In the genomic region with DNA sequence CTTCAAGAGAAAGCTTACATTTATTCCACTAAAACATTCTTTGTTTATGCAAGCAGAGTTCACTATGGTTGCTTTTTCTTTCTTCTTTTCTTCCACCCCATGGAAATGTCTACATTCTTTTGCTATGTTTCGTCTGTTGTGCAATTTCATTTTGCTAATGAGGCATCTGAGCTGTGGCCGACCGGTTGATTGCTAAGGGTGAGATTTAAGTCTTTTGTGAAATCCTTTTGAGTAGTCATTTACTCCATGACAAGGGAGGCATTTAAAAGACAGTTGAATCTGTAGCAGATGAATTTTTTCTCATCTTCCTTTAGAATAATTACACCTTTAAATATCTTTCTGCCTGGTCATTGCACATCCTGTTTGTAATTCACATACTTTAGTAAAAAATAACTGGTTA, we compare ENCODE assay signal across 13 cellular contexts.
DNase-seq lines count a peak whose midpoint lies in the region; ATAC-seq lines count a peak whose summit lies in the region.
"Had no signal": no experiment of that assay in that cellular context is flagged by ENCODE, and none has a peak within 500 bp of the region (broad histone marks: within the 10 kb centered on the region; RNA-seq: fewer than 3 reads in every experiment).

No MANE protein-coding gene starts in this region.

- H3K36me3 ChIP-seq in ACC112 (ENCODE audit: insufficient read depth, low read length) (no peaks in the 10 kb centered on the region), adipocyte (ENCODE audit: control insufficient read depth, insufficient read depth, low read length, severe bottlenecking) (no peaks in the 10 kb centered on the region)
- H3K36me3 ChIP-seq: BLaER1 treated with 17β-estradiol and CSF1 and Interleukin-3, amounts not matched to agents 10 nM and 100 nM had no signal

- H3K27me3 ChIP-seq in ACC112 (ENCODE audit: insufficient read depth, low read length) (no peaks in the 10 kb centered on the region), adipocyte (replicated peaks; ENCODE audit: control insufficient read depth, insufficient read depth, low read length) (no peaks in the 10 kb centered on the region)
- H3K27me3 ChIP-seq: BLaER1 treated with 17β-estradiol and CSF1 and Interleukin-3, amounts not matched to agents 10 nM and 100 nM had no signal

- no peak overlapping the region for H3K27ac Mint-ChIP-seq in activated naive CD4-positive, alpha-beta T cell treated with anti-CD3 and anti-CD28 coated beads, Interleukin-2, amount 50 U/mL, for 72 hours
- H3K27ac Mint-ChIP-seq: stimulated activated effector memory CD8-positive, alpha-beta T cell treated with anti-CD3 and anti-CD28 coated beads, Interleukin-12 subunit alpha, Interleukin-12 subunit beta, amount 100 ng/mL, for 72 hours had no signal

- no peaks in the 10 kb centered on the region for H3K79me2 ChIP-seq in ACC112 (ENCODE audit: control insufficient read depth, insufficient read depth, low read length, unreplicated experiment)

- peak; percentile 36 for DNase-seq in H4 (ENCODE audit: low spot score)
- peak; percentile 86 for DNase-seq in adipocyte (ENCODE audit: low read depth)
- DNase-seq in glomerular visceral epithelial cell (ENCODE audit: extremely low spot score), result peak; percentile 34
- no peak for DNase-seq in NCI-H2196 treated with DMSO at 0.1 percent for 48 hours (lab: John Stamatoyannopoulos, UW; ENCODE audit: unreplicated experiment)
- DNase-seq in putamen (ENCODE audit: low spot score), result no peak
- DNase-seq in activated naive CD4-positive, alpha-beta T cell treated with anti-CD3 and anti-CD28 coated beads, Interleukin-2, amount 50 U/mL, for 72 hours (ENCODE audit: low spot score in 2 of 2), result no peak
- no peak for DNase-seq in NCI-H2081 treated with DMSO at 0.1 percent for 48 hours (lab: John Stamatoyannopoulos, UW)
- DNase-seq: activated T-cell treated with anti-CD3 and anti-CD28 coated beads, Interleukin-2, amount 50 U/mL, for 48 hours; erythroblast had no signal

- H3K9me3 Mint-ChIP-seq in activated naive CD4-positive, alpha-beta T cell treated with anti-CD3 and anti-CD28 coated beads, Interleukin-2, amount 50 U/mL, for 72 hours, result no peaks in the 10 kb centered on the region
- H3K9me3 Mint-ChIP-seq: brain; stimulated activated effector memory CD8-positive, alpha-beta T cell treated with anti-CD3 and anti-CD28 coated beads, Interleukin-12 subunit alpha, Interleukin-12 subunit beta, amount 100 ng/mL, for 72 hours had no signal

- H3K4me3 ChIP-seq in ACC112 (ENCODE audit: low read depth, low read length) (peak overlapping the region; percentile 70), adipocyte (ENCODE audit: low read length) (peak overlapping the region; percentile 55)
- H3K4me3 ChIP-seq: BLaER1 treated with 17β-estradiol and CSF1 and Interleukin-3, amounts not matched to agents 10 nM and 100 nM had no signal

- H3K4me1 ChIP-seq in ACC112 (ENCODE audit: control insufficient read depth, insufficient read depth, low read length, unreplicated experiment), result peaks cover 55% of the 10 kb centered on the region
- peaks cover 34% of the 10 kb centered on the region for H3K4me1 ChIP-seq in adipocyte (ENCODE audit: control insufficient read depth, insufficient read depth, low read length)

- H3K36me3 Mint-ChIP-seq in activated naive CD4-positive, alpha-beta T cell treated with anti-CD3 and anti-CD28 coated beads, Interleukin-2, amount 50 U/mL, for 72 hours, result no peaks in the 10 kb centered on the region
- H3K36me3 Mint-ChIP-seq: brain; stimulated activated effector memory CD8-positive, alpha-beta T cell treated with anti-CD3 and anti-CD28 coated beads, Interleukin-12 subunit alpha, Interleukin-12 subunit beta, amount 100 ng/mL, for 72 hours had no signal

- H3K9ac ChIP-seq in adipocyte (ENCODE audit: low read length), result peak overlapping the region; percentile 43
- H3K9ac ChIP-seq: BLaER1 treated with 17β-estradiol and CSF1 and Interleukin-3, amounts not matched to agents 10 nM and 100 nM had no signal

- H3K9me3 ChIP-seq in adipocyte (ENCODE audit: control insufficient read depth, low read length), result no peaks in the 10 kb centered on the region

- no peak for ATAC-seq in activated naive CD4-positive, alpha-beta T cell treated with anti-CD3 and anti-CD28 coated beads, Interleukin-2, amount 50 U/mL, for 72 hours
- ATAC-seq: stimulated activated effector memory CD8-positive, alpha-beta T cell treated with anti-CD3 and anti-CD28 coated beads, Interleukin-12 subunit alpha, Interleukin-12 subunit beta, amount 100 ng/mL, for 72 hours had no signal

- peak overlapping the region; percentile 90 for H2AFZ ChIP-seq in ACC112 (ENCODE audit: low read length, unreplicated experiment)

- H3K27ac ChIP-seq in ACC112 (ENCODE audit: low read depth, low read length), result peak overlapping the region; percentile 94
- H3K27ac ChIP-seq: BLaER1 treated with 17β-estradiol and CSF1 and Interleukin-3, amounts not matched to agents 10 nM and 100 nM had no signal

Comparison
In these comparisons a context has a peak if more than half of its experiments do, and no peak if none do; other contexts are left out.
1. DNase-seq: peak in H4 (single experiment), adipocyte (single experiment) and glomerular visceral epithelial cell (single experiment); none in NCI-H2196 treated with DMSO at 0.1 percent for 48 hours (single experiment), putamen (single experiment), activated naive CD4-positive, alpha-beta T cell treated with anti-CD3 and anti-CD28 coated beads, Interleukin-2, amount 50 U/mL, for 72 hours (0 of 2) and NCI-H2081 treated with DMSO at 0.1 percent for 48 hours (single experiment).